Comparison of ENCODE assay signal across 8 cellular contexts in the genomic region with DNA sequence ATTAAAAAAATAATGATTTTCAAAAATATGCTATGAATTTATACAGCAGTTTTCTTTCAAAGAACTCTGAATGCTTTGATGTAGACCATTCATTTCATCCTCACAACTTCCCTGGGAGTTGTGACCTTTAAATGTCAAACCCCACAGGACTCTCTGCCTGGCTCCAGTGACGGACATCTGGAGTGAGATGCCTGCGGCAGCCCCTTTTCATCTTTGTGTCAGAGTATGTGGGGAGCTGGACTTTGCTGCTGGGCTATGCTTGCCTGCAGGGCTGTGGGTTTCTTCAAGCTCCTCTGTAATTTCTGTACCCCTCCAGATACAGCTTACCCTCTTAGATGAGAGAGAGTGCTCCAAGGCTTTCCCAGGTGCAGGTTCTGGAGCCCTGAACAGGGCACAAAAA.
"Had no signal": no experiment of that assay in that cellular context is flagged by ENCODE, and none has a peak within 500 bp of the region (broad histone marks: within the 10 kb centered on the region; RNA-seq: fewer than 3 reads in every experiment).

No MANE protein-coding gene starts in this region.

- H3K27ac Mint-ChIP-seq: HFFc6 had no signal

- H3K27ac ChIP-seq: GM23248 had no signal

- H3K9ac ChIP-seq: GM23248 had no signal

- ATAC-seq: HCT116, K562 had no signal

- H3K9me3 ChIP-seq: HAP-1 had no signal

- H3K4me3 ChIP-seq: GM23248, HAP-1, K562 had no signal

- H3K9me3 Mint-ChIP-seq: HFFc6 had no signal

- H3K4me3 Mint-ChIP-seq: HFFc6 had no signal

- H3K36me3 ChIP-seq: HAP-1 had no signal

- DNase-seq: GM23248, GOT3, H7, HFFc6, IMR-90 had no signal

- H3K4me1 ChIP-seq: HAP-1 had no signal
